24 cellular contexts compared by ENCODE assay signal in genomic region chr16:162271-162991, GRCh38. TPM values are rescaled to one million over a fixed set of nuclear protein-coding genes. Genes with fewer than 3 reads are reported as not detected.
DNase-seq lines count a peak whose midpoint lies in the region; ATAC-seq, FAIRE-seq and TF ChIP-seq lines count a peak whose summit lies in the region.
"Had no signal": no experiment of that assay in that cellular context is flagged by ENCODE, and none has a peak within 500 bp of the region (broad histone marks: within the 10 kb centered on the region; RNA-seq: fewer than 3 reads in every experiment).

No MANE protein-coding gene starts in this region.

- peaks cover 0 to 4% (median 1%) of the 10 kb centered on the region in 3 donors for H3K4me1 Mint-ChIP-seq in IgD-negative memory B cell

- H3K9me3 ChIP-seq in HepG2 (ENCODE audit: low read length), result no peaks in the 10 kb centered on the region
- no peaks in the 10 kb centered on the region for H3K9me3 ChIP-seq in right lobe of liver
- no peaks in the 10 kb centered on the region for H3K9me3 ChIP-seq in kidney (ENCODE audit: control insufficient read depth in 1 of 2, low read length in 2 of 2)
- no peaks in the 10 kb centered on the region for H3K9me3 ChIP-seq in transverse colon
- H3K9me3 ChIP-seq: BE2C, HAP-1 had no signal

- no peak for TF ChIP-seq RAD21 in HepG2 (CRISPR knock-in tag; IDR thresholded peaks at IDR 0.05)

- no peaks in the 10 kb centered on the region for H3K9me3 Mint-ChIP-seq in IgD-negative memory B cell
- H3K9me3 Mint-ChIP-seq: CD4-positive, CD25-positive, alpha-beta regulatory T cell; CD8-positive, alpha-beta memory T cell had no signal

- peaks cover 31% of the 10 kb centered on the region for H3K27me3 Mint-ChIP-seq in IgD-negative memory B cell

- H2AFZ ChIP-seq in HepG2 (ENCODE audit: low read length), result no peak overlapping the region

- H3K27ac ChIP-seq in HepG2 (ENCODE audit: extremely low read length, insufficient read depth, low read length), result no peak overlapping the region
- no peak overlapping the region for H3K27ac ChIP-seq in right lobe of liver
- no peak overlapping the region for H3K27ac ChIP-seq in kidney (ENCODE audit: low read depth in 2 of 2, low read length in 2 of 2)
- H3K27ac ChIP-seq in transverse colon, result no peak overlapping the region

- in situ Hi-C loops in HepG2 (cut with HindIII; ENCODE audit: extremely low pct_ligation_motif_present, low pct_unique_long_range_greater_than_20kb) (no loop called here), transverse colon (cut with MboI; ENCODE audit: low pct_ligation_motif_present in 1 of 4, low pct_unique_long_range_greater_than_20kb in 1 of 4, low sequenced_read_pairs in 3 of 4) (no loop called here)

- H3K79me2 ChIP-seq in HepG2 (ENCODE audit: insufficient read depth, low read length), result no peaks in the 10 kb centered on the region

- H3K36me3 Mint-ChIP-seq in IgD-negative memory B cell, result no peaks in the 10 kb centered on the region
- H3K36me3 Mint-ChIP-seq: CD8-positive, alpha-beta memory T cell had no signal

- H3K27me3 ChIP-seq in HepG2 (ENCODE audit: control insufficient read depth in 1 of 2, insufficient read depth in 2 of 2, low read length in 2 of 2) (peaks cover 18 to 62% of the 10 kb centered on the region in 2 experiments), right lobe of liver (peaks cover 13 to 24% of the 10 kb centered on the region in 2 donors), transverse colon (peaks cover 69% of the 10 kb centered on the region)

- H3K4me3 ChIP-seq in HepG2 (replicated peaks in 1 of 3; ENCODE audit: insufficient read depth in 1 of 3, low read depth in 2 of 3, low read length in 3 of 3) (no peak overlapping the region; a peak in 1 of 6 replicates), right lobe of liver (no peak overlapping the region), kidney (ENCODE audit: low read length in 2 of 2) (no peak overlapping the region), transverse colon (no peak overlapping the region)
- H3K4me3 ChIP-seq: GM12878, HAP-1 had no signal

- intact Hi-C loops in HepG2 (cut with micrococcal nuclease; ENCODE audit: unreplicated experiment), result no loop called here
- intact Hi-C loops in right lobe of liver (cut with DNase I), result no loop called here
- intact Hi-C loops in kidney (cut with DNase I), result no loop called here
- intact Hi-C loops in transverse colon (cut with DNase I; ENCODE audit: low total_unique reads), result no loop called here

- TF ChIP-seq EP300 in HepG2 (IDR thresholded peaks at IDR 0.05; ENCODE audit: low read depth in 2 of 2, low read length in 2 of 2), result no peak
- TF ChIP-seq EP300 in HepG2 (CRISPR knock-in tag; IDR thresholded peaks at IDR 0.05; ENCODE audit: borderline replicate concordance), result no peak
- TF ChIP-seq EP300 in transverse colon (IDR thresholded peaks at IDR 0.05; ENCODE audit: low read depth), result no peak

- no peak for DNase-seq in HepG2 (ENCODE audit: low spot score)
- DNase-seq in right lobe of liver, result no peak
- DNase-seq in kidney, result peak; percentile 43
- no peak for DNase-seq in transverse colon
- no peak for DNase-seq in epidermal melanocyte (ENCODE audit: insufficient read length, low spot score)
- DNase-seq: 8988T; BE2C; C1 segment of cervical spinal cord; CD4-positive, CD25-positive, alpha-beta regulatory T cell; CD8-positive, alpha-beta memory T cell; COR-L47; DMS 273 treated with DMSO at 0.1 percent for 48 hours; DMS53; DND-41; EL; KBM-7 had no signal

- peak overlapping the region in 2 of 3 donors; percentile 18 to 26 for H3K27ac Mint-ChIP-seq in IgD-negative memory B cell
- H3K27ac Mint-ChIP-seq: CD4-positive, CD25-positive, alpha-beta regulatory T cell had no signal

- FAIRE-seq in HepG2 (lab: Jason Lieb, UNC), result no peak
- FAIRE-seq in kidney (lab: Jason Lieb, UNC), result no peak
- FAIRE-seq: GM12878, H1 had no signal

- no peaks in the 10 kb centered on the region for H3K36me3 ChIP-seq in HepG2 (replicated peaks in 1 of 2; ENCODE audit: control insufficient read depth in 1 of 2, insufficient read depth in 2 of 2, low read length in 2 of 2)
- H3K36me3 ChIP-seq in right lobe of liver, result no peaks in the 10 kb centered on the region
- no peaks in the 10 kb centered on the region for H3K36me3 ChIP-seq in kidney (ENCODE audit: control insufficient read depth in 1 of 2, insufficient read depth in 2 of 2, low read length in 2 of 2)
- H3K36me3 ChIP-seq in transverse colon, result no peaks in the 10 kb centered on the region
- H3K36me3 ChIP-seq: BE2C, HAP-1 had no signal

- peaks cover 38% of the 10 kb centered on the region for H3K4me1 ChIP-seq in HepG2 (ENCODE audit: insufficient read depth, low read length)
- peaks cover 0 to 7% (median 0%) of the 10 kb centered on the region in 4 donors for H3K4me1 ChIP-seq in right lobe of liver
- peaks cover 0 to 4% of the 10 kb centered on the region in 2 donors for H3K4me1 ChIP-seq in kidney (ENCODE audit: control insufficient read depth in 1 of 2, insufficient read depth in 1 of 2, low read depth in 1 of 2, low read length in 2 of 2)
- H3K4me1 ChIP-seq in transverse colon, result peaks cover 15 to 16% (median 16%) of the 10 kb centered on the region in 4 donors
- H3K4me1 ChIP-seq: HAP-1 had no signal

- no peak overlapping the region for H3K9ac ChIP-seq in HepG2 (ENCODE audit: insufficient read depth, low read depth, low read length)
- H3K9ac ChIP-seq in kidney (ENCODE audit: low read length in 2 of 2), result no peak overlapping the region

- peak; percentile 47 for ATAC-seq in HepG2
- ATAC-seq in right lobe of liver, result no peak
- no peak for ATAC-seq in HG02885 (IDR thresholded peaks at IDR 0.05; ENCODE audit: poor library complexity, unreplicated experiment)
- ATAC-seq: GM12878 had no signal

- WGBS in HepG2 (ENCODE audit: low lambda C conversion rate), result 54% methylated on average over 9 of the region's 13 CpGs
- WGBS in right lobe of liver (ENCODE audit: insufficient coverage, low coverage, low lambda C conversion rate, missing lambda C conversion rate), result 87% methylated on average over 8 of the region's 13 CpGs
- WGBS in transverse colon (ENCODE audit: low coverage in 1 of 2), 2 donors, result 80 to 82% methylated on average over 3 to 13 of the region's 13 CpGs

- TF ChIP-seq POLR2A in HepG2 (IDR thresholded peaks at IDR 0.05; ENCODE audit: insufficient read depth in 1 of 2, low read depth in 2 of 2, low read length in 2 of 2), result no peak
- no peak for TF ChIP-seq POLR2A in right lobe of liver (IDR thresholded peaks at IDR 0.05)
- TF ChIP-seq POLR2A in transverse colon (IDR thresholded peaks at IDR 0.05), result no peak

- CTCF ChIA-PET in HepG2 (lab: Yijun Ruan, JAX; ENCODE audit: low intra/inter-chr PET ratio, low total read pairs), result no interaction called here

- H3K4me3 Mint-ChIP-seq in IgD-negative memory B cell, result peak overlapping the region in 2 of 4 donors; percentile 7 to 60
- H3K4me3 Mint-ChIP-seq: CD4-positive, CD25-positive, alpha-beta regulatory T cell; CD8-positive, alpha-beta memory T cell had no signal

- POLR2A ChIA-PET in HepG2 (lab: Yijun Ruan, JAX), result no interaction called here

- BruUV-seq in HepG2 (replicated peaks; lab: Mats Ljungman, UMichigan), result no TSS peak

- H3K4me2 ChIP-seq in HepG2 (ENCODE audit: low read depth, low read length), result peak overlapping the region; percentile 21; the same call in 1 of the 2 replicates

- TF ChIP-seq CTCF in HepG2 (CRISPR knock-in tag; IDR thresholded peaks at IDR 0.05) (no peak), right lobe of liver (IDR thresholded peaks at IDR 0.05) (no peak), kidney (IDR thresholded peaks at IDR 0.05; ENCODE audit: borderline replicate concordance, extremely low read depth, insufficient read depth) (no peak), transverse colon (IDR thresholded peaks at IDR 0.05) (no peak)

- peaks cover 3% of the 10 kb centered on the region; the same call in 1 of the 2 replicates for H4K20me1 ChIP-seq in HepG2 (ENCODE audit: insufficient read depth, low read length)

RNA-seq across cellular contexts. Expression of gene HBM, which starts 3.3 kb away (rescaled TPM):
- total RNA-seq in HepG2 (2016; rRNA removed; fragmentation: Illumina TruSeq; extraction: Trizol) (not detected in 2 replicates), right lobe of liver (1 to 10 TPM in 4 of 6 experiments, not detected in 2; 1.1 to 8.4 (median 2.0) TPM), kidney (not detected), transverse colon (not detected)
- total RNA-seq in HepG2 (2016; cell fraction: cytosol; rRNA removed; fragmentation: Illumina TruSeq; extraction: Trizol; ENCODE audit: low read depth), result not detected in 2 replicates
- not detected in 2 replicates for total RNA-seq in HepG2 (2016; cell fraction: insoluble cytoplasmic fraction; rRNA removed; fragmentation: Illumina TruSeq; extraction: Trizol)
- not detected in 2 replicates for total RNA-seq in HepG2 (2016; cell fraction: membrane; rRNA removed; fragmentation: Illumina TruSeq; extraction: Trizol)
- total RNA-seq in HepG2 (2016; cell fraction: nucleus; rRNA removed; fragmentation: Illumina TruSeq; extraction: Trizol), result not detected in 2 replicates
- polyA plus RNA-seq in HepG2 (2011; rRNA removed) (0.69 TPM in 1 of 2 replicates, not detected in the other), IgD-negative memory B cell (not detected), kidney (ENCODE audit: insufficient read depth, low read depth, low replicate concordance) (not detected)
- 0.27 and 0.33 TPM in 2 replicates for polyA plus RNA-seq in HepG2 (2011; cell fraction: cytosol; rRNA removed)
- polyA plus RNA-seq in HepG2 (2011; cell fraction: nucleus; rRNA removed), result 0.57 TPM in 1 of 2 replicates, not detected in the other
- polyA plus RNA-seq in HepG2 (2012), result 0.59 TPM in 1 of 2 replicates, not detected in the other
- not detected in 2 replicates for polyA plus RNA-seq in HepG2 (2016; cell fraction: cytosol; fragmentation: Illumina TruSeq; extraction: Trizol; ENCODE audit: low read depth)
- not detected in 2 replicates for polyA plus RNA-seq in HepG2 (2016; cell fraction: insoluble cytoplasmic fraction; fragmentation: Illumina TruSeq; extraction: Trizol; ENCODE audit: low read depth)
- not detected in 2 replicates for polyA plus RNA-seq in HepG2 (2016; cell fraction: membrane; fragmentation: Illumina TruSeq; extraction: Trizol; ENCODE audit: low read depth)
- polyA plus RNA-seq in HepG2 (2016; cell fraction: nucleus; fragmentation: Illumina TruSeq; extraction: Trizol; ENCODE audit: insufficient read depth, low read depth), result not detected in 2 replicates
- polyA minus RNA-seq in HepG2 (2011; rRNA and poly(A)+ RNA removed; ENCODE audit: low replicate concordance), result not detected in 2 replicates
- polyA minus RNA-seq in HepG2 (2011; cell fraction: cytosol; rRNA and poly(A)+ RNA removed), result not detected in 2 replicates
- polyA minus RNA-seq in HepG2 (2011; cell fraction: nucleus; rRNA and poly(A)+ RNA removed), result not detected in 2 replicates
- total RNA-seq: A673; CD4-positive, CD25-positive, alpha-beta regulatory T cell; CD8-positive, alpha-beta memory T cell; G401; GM12878; H1 had no signal
- polyA plus RNA-seq: AG04450; CD4-positive, CD25-positive, alpha-beta regulatory T cell; CD8-positive, alpha-beta memory T cell had no signal

RNA-seq across cellular contexts. Expression of gene HBZ, which starts 10.0 kb away (rescaled TPM):
- total RNA-seq in HepG2 (2016; rRNA removed; fragmentation: Illumina TruSeq; extraction: Trizol) (not detected in 2 replicates), right lobe of liver (under 1 TPM in 1 of 6 experiments, not detected in 5; 0.81 TPM), kidney (not detected), transverse colon (not detected)
- not detected in 2 replicates for total RNA-seq in HepG2 (2016; cell fraction: cytosol; rRNA removed; fragmentation: Illumina TruSeq; extraction: Trizol; ENCODE audit: low read depth)
- not detected in 2 replicates for total RNA-seq in HepG2 (2016; cell fraction: insoluble cytoplasmic fraction; rRNA removed; fragmentation: Illumina TruSeq; extraction: Trizol)
- not detected in 2 replicates for total RNA-seq in HepG2 (2016; cell fraction: membrane; rRNA removed; fragmentation: Illumina TruSeq; extraction: Trizol)
- total RNA-seq in HepG2 (2016; cell fraction: nucleus; rRNA removed; fragmentation: Illumina TruSeq; extraction: Trizol), result not detected in 2 replicates
- polyA plus RNA-seq in HepG2 (2011; rRNA removed) (0.21 and 0.27 TPM in 2 replicates), IgD-negative memory B cell (not detected), kidney (ENCODE audit: insufficient read depth, low read depth, low replicate concordance) (not detected)
- 0.11 and 0.31 TPM in 2 replicates for polyA plus RNA-seq in HepG2 (2011; cell fraction: cytosol; rRNA removed)
- polyA plus RNA-seq in HepG2 (2011; cell fraction: nucleus; rRNA removed), result 0.23 and 0.26 TPM in 2 replicates
- not detected in 2 replicates for polyA plus RNA-seq in HepG2 (2012)
- polyA plus RNA-seq in HepG2 (2016; cell fraction: cytosol; fragmentation: Illumina TruSeq; extraction: Trizol; ENCODE audit: low read depth), result not detected in 2 replicates
- polyA plus RNA-seq in HepG2 (2016; cell fraction: insoluble cytoplasmic fraction; fragmentation: Illumina TruSeq; extraction: Trizol; ENCODE audit: low read depth), result not detected in 2 replicates
- polyA plus RNA-seq in HepG2 (2016; cell fraction: membrane; fragmentation: Illumina TruSeq; extraction: Trizol; ENCODE audit: low read depth), result not detected in 2 replicates
- polyA plus RNA-seq in HepG2 (2016; cell fraction: nucleus; fragmentation: Illumina TruSeq; extraction: Trizol; ENCODE audit: insufficient read depth, low read depth), result not detected in 2 replicates
- 2.8 and 3.2 TPM in 2 replicates for polyA minus RNA-seq in HepG2 (2011; rRNA and poly(A)+ RNA removed; ENCODE audit: low replicate concordance)
- not detected in 2 replicates for polyA minus RNA-seq in HepG2 (2011; cell fraction: cytosol; rRNA and poly(A)+ RNA removed)
- 1.0 TPM in 1 of 2 replicates, not detected in the other for polyA minus RNA-seq in HepG2 (2011; cell fraction: nucleus; rRNA and poly(A)+ RNA removed)
- total RNA-seq: A673; CD4-positive, CD25-positive, alpha-beta regulatory T cell; CD8-positive, alpha-beta memory T cell; G401; H1 had no signal
- polyA plus RNA-seq: AG04450; CD4-positive, CD25-positive, alpha-beta regulatory T cell; CD8-positive, alpha-beta memory T cell; GM12878 had no signal

RNA-seq across cellular contexts. Expression of gene HBA2, which starts 10.2 kb away (rescaled TPM):
- total RNA-seq in HepG2 (2016; rRNA removed; fragmentation: Illumina TruSeq; extraction: Trizol) (not detected in 2 replicates), right lobe of liver (100 to 1,000 TPM in 2 of 6 experiments, 10 to 100 TPM in 4; 17.8 to 522 (median 55.9) TPM), kidney (33.9 TPM), transverse colon (10 to 100 TPM in 1 of 4 donors, 1 to 10 TPM in 2, not detected in 1; 1.8 to 10.8 (median 7.0) TPM)
- not detected in 2 replicates for total RNA-seq in HepG2 (2016; cell fraction: cytosol; rRNA removed; fragmentation: Illumina TruSeq; extraction: Trizol; ENCODE audit: low read depth)
- not detected in 2 replicates for total RNA-seq in HepG2 (2016; cell fraction: insoluble cytoplasmic fraction; rRNA removed; fragmentation: Illumina TruSeq; extraction: Trizol)
- not detected in 2 replicates for total RNA-seq in HepG2 (2016; cell fraction: membrane; rRNA removed; fragmentation: Illumina TruSeq; extraction: Trizol)
- not detected in 2 replicates for total RNA-seq in HepG2 (2016; cell fraction: nucleus; rRNA removed; fragmentation: Illumina TruSeq; extraction: Trizol)
- polyA plus RNA-seq in HepG2 (2011; rRNA removed) (not detected in 2 replicates), IgD-negative memory B cell (88.3 TPM), kidney (ENCODE audit: insufficient read depth, low read depth, low replicate concordance) (11.1 TPM)
- polyA plus RNA-seq in HepG2 (2011; cell fraction: cytosol; rRNA removed), result not detected in 2 replicates
- not detected in 2 replicates for polyA plus RNA-seq in HepG2 (2011; cell fraction: nucleus; rRNA removed)
- 0.91 TPM in 1 of 2 replicates, not detected in the other for polyA plus RNA-seq in HepG2 (2012)
- polyA plus RNA-seq in HepG2 (2016; cell fraction: cytosol; fragmentation: Illumina TruSeq; extraction: Trizol; ENCODE audit: low read depth), result 0.54 and 0.83 TPM in 2 replicates
- polyA plus RNA-seq in HepG2 (2016; cell fraction: insoluble cytoplasmic fraction; fragmentation: Illumina TruSeq; extraction: Trizol; ENCODE audit: low read depth), result 1.5 TPM in 1 of 2 replicates, not detected in the other
- polyA plus RNA-seq in HepG2 (2016; cell fraction: membrane; fragmentation: Illumina TruSeq; extraction: Trizol; ENCODE audit: low read depth), result not detected in 2 replicates
- not detected in 2 replicates for polyA plus RNA-seq in HepG2 (2016; cell fraction: nucleus; fragmentation: Illumina TruSeq; extraction: Trizol; ENCODE audit: insufficient read depth, low read depth)
- 3.3 and 4.4 TPM in 2 replicates for polyA minus RNA-seq in HepG2 (2011; rRNA and poly(A)+ RNA removed; ENCODE audit: low replicate concordance)
- not detected in 2 replicates for polyA minus RNA-seq in HepG2 (2011; cell fraction: cytosol; rRNA and poly(A)+ RNA removed)
- polyA minus RNA-seq in HepG2 (2011; cell fraction: nucleus; rRNA and poly(A)+ RNA removed), result not detected in 2 replicates
- total RNA-seq: CD8-positive, alpha-beta memory T cell; G401; H1 had no signal
- polyA plus RNA-seq: AG04450 had no signal

RNA-seq across cellular contexts. Expression of gene HBA1, which starts 14.0 kb away (rescaled TPM):
- total RNA-seq in HepG2 (2016; rRNA removed; fragmentation: Illumina TruSeq; extraction: Trizol), result 0.42 TPM in 1 of 2 replicates, not detected in the other
- 0.71 TPM in 1 of 2 replicates, not detected in the other for total RNA-seq in HepG2 (2016; cell fraction: cytosol; rRNA removed; fragmentation: Illumina TruSeq; extraction: Trizol; ENCODE audit: low read depth)
- 1.00 TPM in 1 of 2 replicates, not detected in the other for total RNA-seq in HepG2 (2016; cell fraction: insoluble cytoplasmic fraction; rRNA removed; fragmentation: Illumina TruSeq; extraction: Trizol)
- total RNA-seq in HepG2 (2016; cell fraction: membrane; rRNA removed; fragmentation: Illumina TruSeq; extraction: Trizol), result not detected in 2 replicates
- not detected in 2 replicates for total RNA-seq in HepG2 (2016; cell fraction: nucleus; rRNA removed; fragmentation: Illumina TruSeq; extraction: Trizol)
- 0.27 and 0.59 TPM in 2 replicates for polyA plus RNA-seq in HepG2 (2011; rRNA removed)
- 0.35 and 2.5 TPM in 2 replicates for polyA plus RNA-seq in HepG2 (2011; cell fraction: cytosol; rRNA removed)
- polyA plus RNA-seq in HepG2 (2011; cell fraction: nucleus; rRNA removed), result 0.82 and 0.88 TPM in 2 replicates
- polyA plus RNA-seq in HepG2 (2012), result 1.5 TPM in 1 of 2 replicates, not detected in the other
- polyA plus RNA-seq in HepG2 (2016; cell fraction: cytosol; fragmentation: Illumina TruSeq; extraction: Trizol; ENCODE audit: low read depth), result not detected in 2 replicates
- 2.2 TPM in 1 of 2 replicates, not detected in the other for polyA plus RNA-seq in HepG2 (2016; cell fraction: insoluble cytoplasmic fraction; fragmentation: Illumina TruSeq; extraction: Trizol; ENCODE audit: low read depth)
- polyA plus RNA-seq in HepG2 (2016; cell fraction: membrane; fragmentation: Illumina TruSeq; extraction: Trizol; ENCODE audit: low read depth), result 1.2 and 1.7 TPM in 2 replicates
- not detected in 2 replicates for polyA plus RNA-seq in HepG2 (2016; cell fraction: nucleus; fragmentation: Illumina TruSeq; extraction: Trizol; ENCODE audit: insufficient read depth, low read depth)
- 3.3 and 4.3 TPM in 2 replicates for polyA minus RNA-seq in HepG2 (2011; rRNA and poly(A)+ RNA removed; ENCODE audit: low replicate concordance)
- 1.3 TPM in 1 of 2 replicates, not detected in the other for polyA minus RNA-seq in HepG2 (2011; cell fraction: cytosol; rRNA and poly(A)+ RNA removed)
- not detected in 2 replicates for polyA minus RNA-seq in HepG2 (2011; cell fraction: nucleus; rRNA and poly(A)+ RNA removed)
- 100 to 1,000 TPM in 3 of 6 experiments, 10 to 100 TPM in 1, 1 to 10 TPM in 2; 8.0 to 789 (median 84.3) TPM for total RNA-seq in right lobe of liver
- 12.1 TPM for polyA plus RNA-seq in IgD-negative memory B cell
- total RNA-seq in kidney, result 41.1 TPM
- 2.6 TPM for polyA plus RNA-seq in kidney (ENCODE audit: insufficient read depth, low read depth, low replicate concordance)
- 1 to 10 TPM in 1 of 4 donors, not detected in 3; 4.4 TPM for total RNA-seq in transverse colon
- total RNA-seq: CD4-positive, CD25-positive, alpha-beta regulatory T cell; CD8-positive, alpha-beta memory T cell; G401 had no signal
- polyA plus RNA-seq: AG04450 had no signal

RNA-seq across cellular contexts. Expression of gene HBQ1, which starts 17.8 kb away (rescaled TPM):
- total RNA-seq in HepG2 (2016; rRNA removed; fragmentation: Illumina TruSeq; extraction: Trizol) (7.4 and 8.0 TPM in 2 replicates), right lobe of liver (under 1 TPM in 1 of 6 experiments, not detected in 5; 0.47 TPM), kidney (not detected), transverse colon (not detected)
- total RNA-seq in HepG2 (2016; cell fraction: cytosol; rRNA removed; fragmentation: Illumina TruSeq; extraction: Trizol; ENCODE audit: low read depth), result 7.9 and 8.5 TPM in 2 replicates
- 9.1 TPM in 2 replicates for total RNA-seq in HepG2 (2016; cell fraction: insoluble cytoplasmic fraction; rRNA removed; fragmentation: Illumina TruSeq; extraction: Trizol)
- 7.5 and 8.9 TPM in 2 replicates for total RNA-seq in HepG2 (2016; cell fraction: membrane; rRNA removed; fragmentation: Illumina TruSeq; extraction: Trizol)
- total RNA-seq in HepG2 (2016; cell fraction: nucleus; rRNA removed; fragmentation: Illumina TruSeq; extraction: Trizol), result 2.1 TPM in 2 replicates
- polyA plus RNA-seq in HepG2 (2011; rRNA removed) (4.9 and 7.6 TPM in 2 replicates), IgD-negative memory B cell (not detected), kidney (ENCODE audit: insufficient read depth, low read depth, low replicate concordance) (not detected)
- 7.7 and 17.3 TPM in 2 replicates for polyA plus RNA-seq in HepG2 (2011; cell fraction: cytosol; rRNA removed)
- 19.1 TPM in 2 replicates for polyA plus RNA-seq in HepG2 (2011; cell fraction: nucleus; rRNA removed)
- 5.0 and 5.6 TPM in 2 replicates for polyA plus RNA-seq in HepG2 (2012)
- 9.3 and 10.2 TPM in 2 replicates for polyA plus RNA-seq in HepG2 (2016; cell fraction: cytosol; fragmentation: Illumina TruSeq; extraction: Trizol; ENCODE audit: low read depth)
- 5.3 and 6.0 TPM in 2 replicates for polyA plus RNA-seq in HepG2 (2016; cell fraction: insoluble cytoplasmic fraction; fragmentation: Illumina TruSeq; extraction: Trizol; ENCODE audit: low read depth)
- 7.0 and 9.3 TPM in 2 replicates for polyA plus RNA-seq in HepG2 (2016; cell fraction: membrane; fragmentation: Illumina TruSeq; extraction: Trizol; ENCODE audit: low read depth)
- 6.8 and 8.4 TPM in 2 replicates for polyA plus RNA-seq in HepG2 (2016; cell fraction: nucleus; fragmentation: Illumina TruSeq; extraction: Trizol; ENCODE audit: insufficient read depth, low read depth)
- 2.2 TPM in 1 of 2 replicates, not detected in the other for polyA minus RNA-seq in HepG2 (2011; rRNA and poly(A)+ RNA removed; ENCODE audit: low replicate concordance)
- 1.8 TPM in 2 replicates for polyA minus RNA-seq in HepG2 (2011; cell fraction: cytosol; rRNA and poly(A)+ RNA removed)
- 1.5 TPM in 1 of 2 replicates, not detected in the other for polyA minus RNA-seq in HepG2 (2011; cell fraction: nucleus; rRNA and poly(A)+ RNA removed)
- total RNA-seq: CD4-positive, CD25-positive, alpha-beta regulatory T cell; CD8-positive, alpha-beta memory T cell; GM12878 had no signal
- polyA plus RNA-seq: AG04450; CD4-positive, CD25-positive, alpha-beta regulatory T cell; GM12878 had no signal
